In the genomic region with DNA sequence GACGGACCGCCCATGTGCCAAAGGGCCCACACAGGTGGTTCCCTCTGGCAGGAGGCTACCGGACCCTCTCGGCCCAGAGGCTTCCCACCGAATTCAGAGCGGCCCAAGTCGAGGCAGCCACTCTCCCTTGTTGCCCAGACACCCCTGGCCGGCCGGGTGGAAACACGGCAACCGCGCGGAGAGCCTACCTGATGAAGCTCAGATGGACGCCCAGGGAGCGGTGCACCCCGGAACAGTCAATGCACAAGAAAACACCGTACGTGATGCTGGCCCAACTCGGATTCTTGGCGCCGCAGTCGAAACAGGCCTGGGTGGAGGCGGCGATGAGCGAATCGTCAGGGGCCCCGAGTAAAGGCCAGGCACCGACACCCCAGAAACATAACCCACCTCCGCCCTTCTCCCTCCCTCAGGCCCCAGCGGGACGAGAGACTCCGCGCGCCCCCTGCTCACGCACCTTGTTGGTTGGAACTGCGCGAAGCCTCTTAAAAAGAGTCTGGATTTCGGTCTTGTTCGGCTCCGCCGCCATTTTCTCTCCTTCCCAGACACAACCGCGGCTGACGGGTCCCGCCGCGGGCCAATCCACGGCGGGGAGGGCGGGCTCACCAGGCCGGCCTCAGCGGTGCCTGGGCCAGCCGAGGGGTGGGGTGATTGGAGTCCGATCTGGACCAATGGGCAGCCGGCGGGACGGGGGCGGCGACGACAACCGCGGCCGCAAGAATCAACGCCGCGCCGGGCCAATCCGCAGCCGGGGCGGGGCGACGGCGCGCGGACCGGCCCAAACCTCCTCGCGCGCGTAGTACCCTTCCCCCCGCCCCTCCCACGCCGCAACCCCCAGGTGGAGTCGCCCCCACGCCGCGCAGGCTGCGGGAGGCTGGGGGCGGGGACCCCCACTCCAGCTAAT, we compare ENCODE assay signal across 1 cellular context.
A peak's percentile ranks its signal among the peaks of the same experiment; 100 is the strongest.
TF ChIP-seq lines count a peak whose summit lies in the region.

A gene (minus strand): TSS at position 552 of the 901 bp plus-strand sequence. CDS start 26 bp downstream, at position 526.

TF ChIP-seq in K562, 482 proteins besides CTCF, POLR2A, EP300 and RAD21 (continued from another document):
- TF ChIP-seq, protein P1, sequence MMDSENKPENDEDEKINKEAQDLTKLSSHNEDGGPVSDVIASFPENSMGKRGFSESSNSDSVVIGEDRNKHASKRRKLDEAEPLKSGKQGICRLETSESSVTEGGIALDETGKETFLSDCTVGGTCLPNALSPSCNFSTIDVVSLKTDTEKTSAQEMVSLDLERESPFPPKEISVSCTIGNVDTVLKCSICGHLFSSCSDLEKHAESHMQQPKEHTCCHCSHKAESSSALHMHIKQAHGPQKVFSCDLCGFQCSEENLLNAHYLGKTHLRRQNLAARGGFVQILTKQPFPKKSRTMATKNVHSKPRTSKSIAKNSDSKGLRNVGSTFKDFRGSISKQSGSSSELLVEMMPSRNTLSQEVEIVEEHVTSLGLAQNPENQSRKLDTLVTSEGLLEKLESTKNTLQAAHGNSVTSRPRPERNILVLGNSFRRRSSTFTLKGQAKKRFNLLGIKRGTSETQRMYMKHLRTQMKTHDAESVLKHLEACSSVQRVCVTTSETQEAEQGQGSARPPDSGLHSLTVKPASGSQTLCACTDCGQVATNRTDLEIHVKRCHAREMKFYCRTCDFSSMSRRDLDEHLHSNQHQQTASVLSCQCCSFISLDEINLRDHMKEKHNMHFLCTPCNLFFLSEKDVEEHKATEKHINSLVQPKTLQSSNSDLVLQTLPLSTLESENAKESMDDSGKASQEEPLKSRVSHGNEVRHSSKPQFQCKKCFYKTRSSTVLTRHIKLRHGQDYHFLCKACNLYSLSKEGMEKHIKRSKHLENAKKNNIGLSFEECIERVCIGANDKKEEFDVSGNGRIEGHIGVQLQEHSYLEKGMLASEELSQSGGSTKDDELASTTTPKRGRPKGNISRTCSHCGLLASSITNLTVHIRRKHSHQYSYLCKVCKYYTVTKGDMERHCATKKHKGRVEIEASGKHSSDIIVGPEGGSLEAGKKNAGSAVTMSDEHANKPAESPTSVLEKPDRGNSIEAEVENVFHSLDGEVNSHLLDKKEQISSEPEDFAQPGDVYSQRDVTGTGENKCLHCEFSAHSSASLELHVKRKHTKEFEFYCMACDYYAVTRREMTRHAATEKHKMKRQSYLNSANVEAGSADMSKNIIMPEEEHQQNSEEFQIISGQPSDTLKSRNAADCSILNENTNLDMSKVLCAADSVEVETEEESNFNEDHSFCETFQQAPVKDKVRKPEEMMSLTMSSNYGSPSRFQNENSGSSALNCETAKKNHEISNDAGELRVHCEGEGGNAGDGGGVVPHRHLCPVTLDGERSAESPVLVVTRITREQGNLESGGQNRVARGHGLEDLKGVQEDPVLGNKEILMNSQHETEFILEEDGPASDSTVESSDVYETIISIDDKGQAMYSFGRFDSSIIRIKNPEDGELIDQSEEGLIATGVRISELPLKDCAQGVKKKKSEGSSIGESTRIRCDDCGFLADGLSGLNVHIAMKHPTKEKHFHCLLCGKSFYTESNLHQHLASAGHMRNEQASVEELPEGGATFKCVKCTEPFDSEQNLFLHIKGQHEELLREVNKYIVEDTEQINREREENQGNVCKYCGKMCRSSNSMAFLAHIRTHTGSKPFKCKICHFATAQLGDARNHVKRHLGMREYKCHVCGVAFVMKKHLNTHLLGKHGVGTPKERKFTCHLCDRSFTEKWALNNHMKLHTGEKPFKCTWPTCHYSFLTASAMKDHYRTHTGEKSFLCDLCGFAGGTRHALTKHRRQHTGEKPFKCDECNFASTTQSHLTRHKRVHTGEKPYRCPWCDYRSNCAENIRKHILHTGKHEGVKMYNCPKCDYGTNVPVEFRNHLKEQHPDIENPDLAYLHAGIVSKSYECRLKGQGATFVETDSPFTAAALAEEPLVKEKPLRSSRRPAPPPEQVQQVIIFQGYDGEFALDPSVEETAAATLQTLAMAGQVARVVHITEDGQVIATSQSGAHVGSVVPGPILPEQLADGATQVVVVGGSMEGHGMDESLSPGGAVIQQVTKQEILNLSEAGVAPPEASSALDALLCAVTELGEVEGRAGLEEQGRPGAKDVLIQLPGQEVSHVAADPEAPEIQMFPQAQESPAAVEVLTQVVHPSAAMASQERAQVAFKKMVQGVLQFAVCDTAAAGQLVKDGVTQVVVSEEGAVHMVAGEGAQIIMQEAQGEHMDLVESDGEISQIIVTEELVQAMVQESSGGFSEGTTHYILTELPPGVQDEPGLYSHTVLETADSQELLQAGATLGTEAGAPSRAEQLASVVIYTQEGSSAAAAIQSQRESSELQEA (IDR thresholded peaks at IDR 0.05; ENCODE audit: low read depth) = peak; percentile 92
- TF ChIP-seq PYGO2 (tag; IDR thresholded peaks at IDR 0.05) (no peak), TEAD1 (CRISPR knock-in tag; IDR thresholded peaks at IDR 0.05) (0 out of 4 replicates have a peak, but pooled peaks of 1 of the 2 experiments have one; percentile 23), POLR2G (IDR thresholded peaks at IDR 0.05; ENCODE audit: low read depth, low read length) (peak; percentile 86), CXXC5 (CRISPR knock-in tag; IDR thresholded peaks at IDR 0.05) (peak; percentile 92), ATF1 (CRISPR knock-in tag; IDR thresholded peaks at IDR 0.05) (no peak), ATF1 (tag; IDR thresholded peaks at IDR 0.05) (peak; percentile 92), MTA3 (IDR thresholded peaks at IDR 0.05; ENCODE audit: borderline replicate concordance) (peak; percentile 99), RBM14 (IDR thresholded peaks at IDR 0.05; ENCODE audit: borderline replicate concordance, insufficient read depth, low read depth, low read length) (0 out of 2 replicates have a peak, but pooled peaks have one; percentile 56), MAZ (CRISPR knock-in tag; conservative IDR thresholded peaks at IDR 0.05 in 1 of 2, IDR thresholded peaks at IDR 0.05 in 1 of 2) (peak; percentile 67 to 94), ZNF584 (CRISPR knock-in tag; IDR thresholded peaks at IDR 0.05; ENCODE audit: low read depth) (no peak), ZNF76 (CRISPR knock-in tag; IDR thresholded peaks at IDR 0.05; ENCODE audit: borderline replicate concordance) (no peak)
- TF ChIP-seq, protein P2, sequence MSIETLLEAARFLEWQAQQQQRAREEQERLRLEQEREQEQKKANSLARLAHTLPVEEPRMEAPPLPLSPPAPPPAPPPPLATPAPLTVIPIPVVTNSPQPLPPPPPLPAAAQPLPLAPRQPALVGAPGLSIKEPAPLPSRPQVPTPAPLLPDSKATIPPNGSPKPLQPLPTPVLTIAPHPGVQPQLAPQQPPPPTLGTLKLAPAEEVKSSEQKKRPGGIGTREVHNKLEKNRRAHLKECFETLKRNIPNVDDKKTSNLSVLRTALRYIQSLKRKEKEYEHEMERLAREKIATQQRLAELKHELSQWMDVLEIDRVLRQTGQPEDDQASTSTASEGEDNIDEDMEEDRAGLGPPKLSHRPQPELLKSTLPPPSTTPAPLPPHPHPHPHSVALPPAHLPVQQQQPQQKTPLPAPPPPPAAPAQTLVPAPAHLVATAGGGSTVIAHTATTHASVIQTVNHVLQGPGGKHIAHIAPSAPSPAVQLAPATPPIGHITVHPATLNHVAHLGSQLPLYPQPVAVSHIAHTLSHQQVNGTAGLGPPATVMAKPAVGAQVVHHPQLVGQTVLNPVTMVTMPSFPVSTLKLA (conservative IDR thresholded peaks at IDR 0.05) = peak in 1 of 2 experiments; percentile 35; a peak in 3 of 4 replicates
- TF ChIP-seq, protein P3, sequence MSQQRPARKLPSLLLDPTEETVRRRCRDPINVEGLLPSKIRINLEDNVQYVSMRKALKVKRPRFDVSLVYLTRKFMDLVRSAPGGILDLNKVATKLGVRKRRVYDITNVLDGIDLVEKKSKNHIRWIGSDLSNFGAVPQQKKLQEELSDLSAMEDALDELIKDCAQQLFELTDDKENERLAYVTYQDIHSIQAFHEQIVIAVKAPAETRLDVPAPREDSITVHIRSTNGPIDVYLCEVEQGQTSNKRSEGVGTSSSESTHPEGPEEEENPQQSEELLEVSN (IDR thresholded peaks at IDR 0.05; ENCODE audit: borderline replicate concordance in 1 of 2, extremely low read depth in 1 of 2, insufficient read depth in 1 of 2, insufficient read length in 1 of 2, low read depth in 1 of 2, low read length in 1 of 2, poor library complexity in 1 of 2, severe bottlenecking in 1 of 2) = peak; percentile 73 to 79
- TF ChIP-seq, protein P4, sequence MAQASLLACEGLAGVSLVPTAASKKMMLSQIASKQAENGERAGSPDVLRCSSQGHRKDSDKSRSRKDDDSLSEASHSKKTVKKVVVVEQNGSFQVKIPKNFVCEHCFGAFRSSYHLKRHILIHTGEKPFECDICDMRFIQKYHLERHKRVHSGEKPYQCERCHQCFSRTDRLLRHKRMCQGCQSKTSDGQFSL (CRISPR knock-in tag; IDR thresholded peaks at IDR 0.05) = peak; percentile 41; the same call in 1 of the 2 replicates
- TF ChIP-seq, protein P4 (tag; IDR thresholded peaks at IDR 0.05) = no peak; a peak in 2 of 4 replicates
